ENCODE assay signal across 24 cellular contexts in genomic region chr6:26115226-26115625, GRCh38. TPM values are rescaled to one million over a fixed set of nuclear protein-coding genes. Genes with fewer than 3 reads are reported as not detected.
DNase-seq lines count a peak whose midpoint lies in the region; ATAC-seq and TF ChIP-seq lines count a peak whose summit lies in the region.
"Had no signal": no experiment of that assay in that cellular context is flagged by ENCODE, and none has a peak within 500 bp of the region (broad histone marks: within the 10 kb centered on the region; RNA-seq: fewer than 3 reads in every experiment).

No MANE protein-coding gene starts in this region.

- no peak for TF ChIP-seq CTCF in H9 (conservative IDR thresholded peaks at IDR 0.05)

- H3K27ac ChIP-seq in H9 (ENCODE audit: insufficient read length, low read depth, low read length): no peak overlapping the region
- H3K27ac ChIP-seq in KOPT-K1 (ENCODE audit: low read depth, low read length, poor library complexity, severe bottlenecking): peak overlapping the region; percentile 99
- H3K27ac ChIP-seq in mesenchymal stem cell (ENCODE audit: low read length, poor library complexity, severe bottlenecking): no peak overlapping the region
- H3K27ac ChIP-seq: BLaER1, SJCRH30 had no signal

- H4K5ac ChIP-seq in H9 (ENCODE audit: insufficient read length, low read depth, low read length): no peak overlapping the region

- H4K91ac ChIP-seq in H9 (ENCODE audit: insufficient read length, low read depth, low read length) (no peak overlapping the region), mesenchymal stem cell (ENCODE audit: low read length) (no peak overlapping the region)

- peaks cover 10% of the 10 kb centered on the region for H3K4me1 Mint-ChIP-seq in activated CD8-positive, alpha-beta memory T cell treated with anti-CD3 and anti-CD28 coated beads, Interleukin-2, amount 10 ng/mL, durations not matched to agents 7 days and 5 days
- H3K4me1 Mint-ChIP-seq in H9: peaks cover 3 to 4% of the 10 kb centered on the region in 2 experiments; a peak in 3 of 4 replicates
- H3K4me1 Mint-ChIP-seq: GM23338 had no signal

- no peaks in the 10 kb centered on the region for H4K20me1 ChIP-seq in H9 (ENCODE audit: control insufficient read depth, insufficient read depth, insufficient read length)
- H4K20me1 ChIP-seq: BLaER1 had no signal

- no peaks in the 10 kb centered on the region for H3K4me1 ChIP-seq in H9 (ENCODE audit: insufficient read depth, low read length)
- H3K4me1 ChIP-seq in mesenchymal stem cell (ENCODE audit: control insufficient read depth, insufficient read depth, low read depth, low read length): peaks cover 2% of the 10 kb centered on the region
- H3K4me1 ChIP-seq: BLaER1 had no signal

- no peak overlapping the region for H3K56ac ChIP-seq in H9 (ENCODE audit: insufficient read length, low read depth, low read length)

- no peaks in the 10 kb centered on the region for H3K23me2 ChIP-seq in H9 (ENCODE audit: insufficient read length, low read depth, low read length, poor library complexity, severe bottlenecking)

- H3T11ph ChIP-seq in H9 (ENCODE audit: low read length): no peak overlapping the region

- no peak overlapping the region for H3K23ac ChIP-seq in H9 (ENCODE audit: insufficient read length, low read depth, low read length)
- no peak overlapping the region for H3K23ac ChIP-seq in mesenchymal stem cell (ENCODE audit: low read length in 2 of 2)

- H3K27me3 Mint-ChIP-seq in activated CD8-positive, alpha-beta memory T cell treated with anti-CD3 and anti-CD28 coated beads, Interleukin-2, amount 10 ng/mL, durations not matched to agents 7 days and 5 days: peaks cover 2% of the 10 kb centered on the region
- H3K27me3 Mint-ChIP-seq in H9 (ENCODE audit: low read depth): no peaks in the 10 kb centered on the region
- H3K27me3 Mint-ChIP-seq: CD4-positive, alpha-beta T cell had no signal

- H3K36me3 ChIP-seq in KOPT-K1 (ENCODE audit: insufficient read depth, low read length) (no peaks in the 10 kb centered on the region), mesenchymal stem cell (ENCODE audit: control insufficient read depth in 1 of 2, insufficient read depth in 2 of 2, low read depth in 1 of 2, low read length in 2 of 2) (no peaks in the 10 kb centered on the region)
- H3K36me3 ChIP-seq: BLaER1, MG63, SJCRH30 had no signal

- peak overlapping the region; percentile 36 for H3K27ac Mint-ChIP-seq in activated CD8-positive, alpha-beta memory T cell treated with anti-CD3 and anti-CD28 coated beads, Interleukin-2, amount 10 ng/mL, durations not matched to agents 7 days and 5 days
- H3K27ac Mint-ChIP-seq in H9: peak overlapping the region in 1 of 3 experiments; percentile 87; a peak in 1 of 7 replicates
- H3K27ac Mint-ChIP-seq: CD4-positive, alpha-beta T cell; GM23338 had no signal

- no peak for DNase-seq in activated CD8-positive, alpha-beta memory T cell treated with anti-CD3 and anti-CD28 coated beads, Interleukin-2, amount 10 ng/mL, durations not matched to agents 7 days and 5 days
- DNase-seq in activated CD8-positive, alpha-beta memory T cell treated with anti-CD3 and anti-CD28 coated beads for 24 hours: no peak
- DNase-seq in H9 (no peak), mesenchymal stem cell (no peak), cerebellar nuclear complex (lab: John Stamatoyannopoulos, UW) (no peak), NCI-H2081 treated with DMSO at 0.1 percent for 48 hours (lab: John Stamatoyannopoulos, UW) (no peak)
- DNase-seq: ACHN; CD4-positive, alpha-beta T cell; COR-L47; DMS 273 treated with DMSO at 0.1 percent for 48 hours; Kasumi-1; MG63; NCI-H1048; NCI-H1436; NCI-H187 treated with DMSO at 0.1 percent for 48 hours; NCI-H2227 treated with DMSO at 0.1 percent for 48 hours; NCI-H510A; NCI-H748 treated with DMSO at 0.1 percent for 48 hours; NK-92 treated with Interleukin-12 subunit alpha and Interleukin-12 subunit beta, amount 100 ng/mL, for 24 hours; SJCRH30 had no signal

- ATAC-seq in activated CD8-positive, alpha-beta memory T cell treated with anti-CD3 and anti-CD28 coated beads, Interleukin-2, amount 10 ng/mL, durations not matched to agents 7 days and 5 days: no peak
- no peak for ATAC-seq in GM18873 (IDR thresholded peaks at IDR 0.05; ENCODE audit: low FRiP score, unreplicated experiment)
- ATAC-seq: GM23338 had no signal

- H2BK12ac ChIP-seq in H9 (ENCODE audit: insufficient read length, low read depth, low read length) (no peak overlapping the region), mesenchymal stem cell (ENCODE audit: low read length in 2 of 2) (no peak overlapping the region)

- H3K4me3 Mint-ChIP-seq in activated CD8-positive, alpha-beta memory T cell treated with anti-CD3 and anti-CD28 coated beads, Interleukin-2, amount 10 ng/mL, durations not matched to agents 7 days and 5 days: no peak overlapping the region
- H3K4me3 Mint-ChIP-seq in H9: no peak overlapping the region
- H3K4me3 Mint-ChIP-seq: CD4-positive, alpha-beta T cell; GM23338 had no signal

- H3K4me3 ChIP-seq in mesenchymal stem cell (ENCODE audit: insufficient read depth in 1 of 2, low read depth in 1 of 2, low read length in 2 of 2): no peak overlapping the region
- H3K4me3 ChIP-seq: BLaER1, GM23338, MG63, SJCRH30 had no signal

- H2BK120ac ChIP-seq in H9 (ENCODE audit: low read depth, low read length, poor library complexity, severe bottlenecking) (peak overlapping the region; percentile 23), mesenchymal stem cell (ENCODE audit: low read depth, low read length) (no peak overlapping the region)

- H4K8ac ChIP-seq in H9 (replicated peaks; ENCODE audit: insufficient read length, low read depth, low read length): no peak overlapping the region
- H4K8ac ChIP-seq in mesenchymal stem cell (ENCODE audit: low read length): no peak overlapping the region

- CTCF ChIA-PET in activated CD8-positive, alpha-beta memory T cell treated with anti-CD3 and anti-CD28 coated beads, Interleukin-2, amount 10 ng/mL, durations not matched to agents 7 days and 5 days (lab: Charles Lee): interaction anchor here (1.1 to 2.6 kb wide), 2 partner anchors 11 to 18 kb away, joined by 3 to 8 read pairs; a partner anchor contains a TSS

- H3K4me2 ChIP-seq in H9 (ENCODE audit: insufficient read depth, insufficient read length, low read length) (no peak overlapping the region), mesenchymal stem cell (ENCODE audit: low read length, poor library complexity, severe bottlenecking) (no peak overlapping the region)
- H3K4me2 ChIP-seq: BLaER1, GM23338 had no signal

- H3K79me2 ChIP-seq in H9 (ENCODE audit: insufficient read depth, low read length): no peaks in the 10 kb centered on the region

- H3K9me3 Mint-ChIP-seq in activated CD8-positive, alpha-beta memory T cell treated with anti-CD3 and anti-CD28 coated beads, Interleukin-2, amount 10 ng/mL, durations not matched to agents 7 days and 5 days (ENCODE audit: low read depth): no peaks in the 10 kb centered on the region
- H3K9me3 Mint-ChIP-seq in H9: no peaks in the 10 kb centered on the region
- H3K9me3 Mint-ChIP-seq: CD4-positive, alpha-beta T cell; GM23338 had no signal

- H3K4ac ChIP-seq in H9 (ENCODE audit: low read depth, low read length) (no peak overlapping the region), mesenchymal stem cell (ENCODE audit: low read depth in 1 of 2, low read length in 2 of 2) (no peak overlapping the region)

- no peaks in the 10 kb centered on the region for H3K79me1 ChIP-seq in H9 (ENCODE audit: insufficient read depth, low read depth, low read length, poor library complexity, severe bottlenecking)
- no peaks in the 10 kb centered on the region for H3K79me1 ChIP-seq in mesenchymal stem cell (replicated peaks; ENCODE audit: low read length, poor library complexity, severe bottlenecking)

- no peak overlapping the region for H2AK5ac ChIP-seq in H9 (ENCODE audit: insufficient read length, low read length)
- H2AK5ac ChIP-seq in mesenchymal stem cell (ENCODE audit: low read length, severe bottlenecking): peak overlapping the region; percentile 53

- H2AFZ ChIP-seq in H9 (ENCODE audit: low read length): no peak overlapping the region
- no peak overlapping the region for H2AFZ ChIP-seq in mesenchymal stem cell (ENCODE audit: low read depth, low read length)
- H2AFZ ChIP-seq: GM23338 had no signal

- peak overlapping the region; percentile 94 for H2BK20ac ChIP-seq in H9 (ENCODE audit: low read depth, low read length, poor library complexity, severe bottlenecking)

- H2BK15ac ChIP-seq in H9 (ENCODE audit: low read depth, low read length) (no peak overlapping the region), mesenchymal stem cell (ENCODE audit: low read depth, poor library complexity, severe bottlenecking) (no peak overlapping the region)

- H3K36me3 Mint-ChIP-seq in activated CD8-positive, alpha-beta memory T cell treated with anti-CD3 and anti-CD28 coated beads, Interleukin-2, amount 10 ng/mL, durations not matched to agents 7 days and 5 days: peaks cover 2% of the 10 kb centered on the region
- H3K36me3 Mint-ChIP-seq in H9 (ENCODE audit: insufficient read depth in 1 of 3, low read depth in 3 of 3): no peaks in the 10 kb centered on the region

- no peaks in the 10 kb centered on the region for H3K9me3 ChIP-seq in H9 (ENCODE audit: control insufficient read depth, low read depth, low read length)
- H3K9me3 ChIP-seq in KOPT-K1 (ENCODE audit: insufficient read depth, low read length, poor library complexity, severe bottlenecking): no peaks in the 10 kb centered on the region
- no peaks in the 10 kb centered on the region for H3K9me3 ChIP-seq in mesenchymal stem cell (ENCODE audit: control insufficient read depth, low read length)
- H3K9me3 ChIP-seq: BLaER1, MG63, SJCRH30 had no signal

- H2BK5ac ChIP-seq in H9 (ENCODE audit: insufficient read length, low read length) (no peak overlapping the region), mesenchymal stem cell (ENCODE audit: low read depth, low read length, poor library complexity, severe bottlenecking) (no peak overlapping the region)

- H3K27me3 ChIP-seq in H9 (ENCODE audit: insufficient read depth, low read length) (no peaks in the 10 kb centered on the region), mesenchymal stem cell (ENCODE audit: control insufficient read depth in 1 of 2, insufficient read depth in 1 of 2, low read length in 2 of 2) (no peaks in the 10 kb centered on the region)
- H3K27me3 ChIP-seq: BLaER1, MG63, SJCRH30 had no signal

- no CpG with 5 or more reads among the region's 5 CpGs for WGBS in H9 (ENCODE audit: extremely low coverage, insufficient read length, low lambda C conversion rate)
- 93% methylated on average over 4 of the region's 5 CpGs for WGBS in mesenchymal stem cell

- H3K14ac ChIP-seq in H9 (ENCODE audit: insufficient read depth, low read length) (no peak overlapping the region), mesenchymal stem cell (ENCODE audit: low read length in 2 of 2) (no peak overlapping the region)

- no peak overlapping the region for H3K18ac ChIP-seq in H9 (ENCODE audit: insufficient read length, low read depth, low read length)
- H3K18ac ChIP-seq in mesenchymal stem cell (ENCODE audit: low read depth in 1 of 2, low read length in 2 of 2): no peak overlapping the region

- H3K9ac ChIP-seq in H9 (ENCODE audit: extremely low read depth, insufficient read length, low read length) (no peak overlapping the region), mesenchymal stem cell (ENCODE audit: low read length) (no peak overlapping the region)
- H3K9ac ChIP-seq: BLaER1 had no signal

RNA-seq across cellular contexts. Expression of gene HFE, which starts 28.0 kb away (rescaled TPM):
- 1 to 10 TPM; 1.6 to 3.4 TPM for total RNA-seq in activated CD8-positive, alpha-beta memory T cell treated with anti-CD3 and anti-CD28 coated beads, Interleukin-2, amount 10 ng/mL, durations not matched to agents 7 days and 5 days
- total RNA-seq in H9 (2021): 0.29 and 0.98 TPM in 2 replicates
- polyA plus RNA-seq in mesenchymal stem cell (2013, experiment 1 of 2): 10.1 TPM
- 9.2 TPM for polyA plus RNA-seq in mesenchymal stem cell (2013, experiment 2 of 2)
